ENCODE assay signal across 19 cellular contexts in the genomic region with DNA sequence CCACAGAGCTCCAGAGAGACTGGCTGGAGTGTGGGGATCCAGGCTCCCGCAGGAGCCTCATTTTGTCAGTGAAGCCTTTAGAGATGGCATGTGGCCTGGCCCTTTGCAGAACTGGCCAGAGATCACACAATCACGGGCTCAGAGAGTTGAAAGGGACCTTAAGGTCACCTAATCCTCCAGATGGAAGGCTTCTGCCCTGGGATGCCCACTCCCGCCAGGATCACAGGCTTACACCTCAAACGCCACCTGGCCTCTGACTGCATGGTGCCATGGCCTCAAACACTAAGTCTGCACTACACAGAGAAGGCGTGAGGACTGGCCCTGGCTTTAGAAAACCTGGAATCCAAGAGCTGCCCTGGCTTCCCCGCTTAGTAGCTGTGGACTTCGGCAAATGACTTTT.
DNase-seq lines count a peak whose midpoint lies in the region; ATAC-seq and TF ChIP-seq lines count a peak whose summit lies in the region.
"Had no signal": no experiment of that assay in that cellular context is flagged by ENCODE, and none has a peak within 500 bp of the region (broad histone marks: within the 10 kb centered on the region; RNA-seq: fewer than 3 reads in every experiment).

No MANE protein-coding gene starts in this region.

- no peaks in the 10 kb centered on the region for H3K27me3 ChIP-seq in WERI-Rb-1 (ENCODE audit: insufficient read depth, low read depth, severe bottlenecking)
- peaks cover 11% of the 10 kb centered on the region for H3K27me3 ChIP-seq in endodermal cell (ENCODE audit: control insufficient read depth, insufficient read depth, low read length, poor library complexity, severe bottlenecking)
- H3K27me3 ChIP-seq: BLaER1 had no signal

- peaks cover 8% of the 10 kb centered on the region for H3K27me3 Mint-ChIP-seq in endodermal cell (ENCODE audit: insufficient read depth)
- H3K27me3 Mint-ChIP-seq in activated CD4-positive, alpha-beta memory T cell treated with anti-CD3 and anti-CD28 coated beads for 36 hours: peaks cover 6% of the 10 kb centered on the region
- H3K27me3 Mint-ChIP-seq: CD4-positive, CD25-positive, alpha-beta regulatory T cell had no signal

- DNase-seq in WERI-Rb-1 (peak; percentile 94), cerebellar cortex (ENCODE audit: low spot score) (peak; percentile 97), endodermal cell (peak; percentile 42), medulla oblongata (ENCODE audit: extremely low spot score) (no peak)
- DNase-seq in activated CD4-positive, alpha-beta memory T cell treated with anti-CD3 and anti-CD28 coated beads for 36 hours: no peak
- DNase-seq: Caco-2; CD4-positive, CD25-positive, alpha-beta regulatory T cell; CD8-positive, alpha-beta T cell; DMS 273 treated with DMSO at 0.1 percent for 48 hours; DMS79; EL; GF-D8; H9 had no signal

- no peaks in the 10 kb centered on the region for H3K9me3 Mint-ChIP-seq in endodermal cell
- H3K9me3 Mint-ChIP-seq in activated CD4-positive, alpha-beta memory T cell treated with anti-CD3 and anti-CD28 coated beads for 36 hours: no peaks in the 10 kb centered on the region
- H3K9me3 Mint-ChIP-seq: CD8-positive, alpha-beta T cell; GM23338; H9 had no signal

- H3K9me3 ChIP-seq in WERI-Rb-1 (ENCODE audit: severe bottlenecking): no peaks in the 10 kb centered on the region
- H3K9me3 ChIP-seq in endodermal cell (ENCODE audit: control insufficient read depth, low read length): no peaks in the 10 kb centered on the region
- H3K9me3 ChIP-seq: BLaER1, Caco-2 had no signal

- H3K4me1 Mint-ChIP-seq in endodermal cell: peaks cover 11% of the 10 kb centered on the region
- no peaks in the 10 kb centered on the region for H3K4me1 Mint-ChIP-seq in activated CD4-positive, alpha-beta memory T cell treated with anti-CD3 and anti-CD28 coated beads for 36 hours (ENCODE audit: low read depth)
- H3K4me1 Mint-ChIP-seq: B cell; CD4-positive, CD25-positive, alpha-beta regulatory T cell; GM23338; H9 had no signal

- POLR2A ChIA-PET in activated CD4-positive, alpha-beta memory T cell treated with anti-CD3 and anti-CD28 coated beads for 36 hours (lab: Charles Lee): no interaction called here

- no peaks in the 10 kb centered on the region for H3K36me3 Mint-ChIP-seq in endodermal cell (ENCODE audit: low read depth)
- no peaks in the 10 kb centered on the region for H3K36me3 Mint-ChIP-seq in activated CD4-positive, alpha-beta memory T cell treated with anti-CD3 and anti-CD28 coated beads for 36 hours
- H3K36me3 Mint-ChIP-seq: CD4-positive, CD25-positive, alpha-beta regulatory T cell; CD8-positive, alpha-beta T cell had no signal

- H3K4me3 ChIP-seq in WERI-Rb-1 (ENCODE audit: low read depth, low read length) (no peak overlapping the region), endodermal cell (ENCODE audit: low read length) (no peak overlapping the region)
- H3K4me3 ChIP-seq: BLaER1, GM23338 had no signal

- WGBS in endodermal cell (ENCODE audit: insufficient coverage in 1 of 2, insufficient read length in 1 of 2), 2 experiments: 89 to 98% methylated on average over 7 of the region's 7 CpGs

- intact Hi-C loops in activated CD4-positive, alpha-beta memory T cell treated with anti-CD3 and anti-CD28 coated beads for 36 hours (cut with micrococcal nuclease): no loop called here

- H3K27ac ChIP-seq in WERI-Rb-1 (peak overlapping the region; percentile 75), endodermal cell (ENCODE audit: low read depth, low read length) (no peak overlapping the region)
- H3K27ac ChIP-seq: BLaER1, C4-2B had no signal

- H3K4me1 ChIP-seq in endodermal cell (ENCODE audit: control insufficient read depth, insufficient read depth, low read length): no peaks in the 10 kb centered on the region
- H3K4me1 ChIP-seq: Caco-2 had no signal

- H3K4me3 Mint-ChIP-seq in endodermal cell: no peak overlapping the region
- no peak overlapping the region for H3K4me3 Mint-ChIP-seq in activated CD4-positive, alpha-beta memory T cell treated with anti-CD3 and anti-CD28 coated beads for 36 hours
- H3K4me3 Mint-ChIP-seq: B cell; CD4-positive, CD25-positive, alpha-beta regulatory T cell; CD8-positive, alpha-beta T cell; GM23338; H9 had no signal

- no peak overlapping the region for H3K9ac ChIP-seq in endodermal cell (ENCODE audit: extremely low read depth, low read length, poor library complexity, severe bottlenecking)
- H3K9ac ChIP-seq: BLaER1 had no signal

- no peak for ATAC-seq in activated CD4-positive, CD25-positive, alpha-beta regulatory T cell treated with anti-CD3 and anti-CD28 coated beads, Interleukin-2, amount 50 U/mL, for 24 hours
- ATAC-seq: CD8-positive, alpha-beta T cell; HCT116 had no signal

- TF ChIP-seq CTCF in WERI-Rb-1 (IDR thresholded peaks at IDR 0.05; ENCODE audit: low read depth, low read length) (no peak), endodermal cell (conservative IDR thresholded peaks at IDR 0.05) (no peak)

- H3K27ac Mint-ChIP-seq in endodermal cell: no peak overlapping the region
- no peak overlapping the region for H3K27ac Mint-ChIP-seq in activated CD4-positive, alpha-beta memory T cell treated with anti-CD3 and anti-CD28 coated beads for 36 hours
- H3K27ac Mint-ChIP-seq: B cell; CD4-positive, CD25-positive, alpha-beta regulatory T cell; CD8-positive, alpha-beta T cell; GM23338; H9 had no signal

- CTCF ChIA-PET in activated CD4-positive, alpha-beta memory T cell treated with anti-CD3 and anti-CD28 coated beads for 36 hours (lab: Charles Lee): no interaction called here

- H3K36me3 ChIP-seq in WERI-Rb-1: no peaks in the 10 kb centered on the region
- no peaks in the 10 kb centered on the region for H3K36me3 ChIP-seq in endodermal cell (ENCODE audit: control insufficient read depth, insufficient read depth, low read length)
- H3K36me3 ChIP-seq: BLaER1 had no signal

Comparison
In these comparisons a context has a peak if more than half of its experiments do, and no peak if none do; other contexts are left out.
1. DNase-seq: peak in WERI-Rb-1 (single experiment), cerebellar cortex (single experiment) and endodermal cell (single experiment); none in medulla oblongata (single experiment) and activated CD4-positive, alpha-beta memory T cell treated with anti-CD3 and anti-CD28 coated beads for 36 hours (single experiment).